Comparison of ENCODE assay signal across 18 cellular contexts in the genomic region with DNA sequence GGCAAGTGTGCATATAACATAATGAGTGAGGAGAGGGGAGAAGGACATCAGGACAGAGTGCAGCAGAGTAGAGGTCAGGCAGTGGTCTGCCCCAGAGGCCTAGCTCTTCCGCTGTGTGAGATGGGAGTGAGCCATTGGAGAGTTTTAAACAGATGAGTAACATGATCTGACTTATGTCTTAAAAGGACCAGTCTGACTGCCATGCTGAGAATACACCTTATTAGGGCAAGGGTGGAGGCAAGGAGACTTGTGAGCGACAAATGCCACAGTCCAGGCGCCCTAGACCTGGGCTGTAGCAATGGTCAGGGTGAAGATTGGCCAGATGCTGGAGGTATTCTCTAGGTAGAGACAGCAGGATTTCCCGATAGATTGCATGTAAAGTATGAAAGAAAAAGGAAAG.
DNase-seq lines count a peak whose midpoint lies in the region; ATAC-seq and TF ChIP-seq lines count a peak whose summit lies in the region.
"Had no signal": no experiment of that assay in that cellular context is flagged by ENCODE, and none has a peak within 500 bp of the region (broad histone marks: within the 10 kb centered on the region; RNA-seq: fewer than 3 reads in every experiment).

No MANE protein-coding gene starts in this region.

- H3K27ac ChIP-seq in 22Rv1 (peak overlapping the region; percentile 1; the same call in 1 of the 2 replicates), lung (ENCODE audit: low read depth in 1 of 2, low read length in 1 of 2) (no peak overlapping the region)
- H3K27ac ChIP-seq: BLaER1 treated with 17β-estradiol and CSF1 and Interleukin-3, amounts not matched to agents 10 nM and 100 nM; C4-2B had no signal

- no peak overlapping the region for H3K4me3 ChIP-seq in epithelial cell of esophagus (ENCODE audit: low read length)
- H3K4me3 ChIP-seq in lung: no peak overlapping the region
- H3K4me3 ChIP-seq: BLaER1 treated with 17β-estradiol and CSF1 and Interleukin-3, amounts not matched to agents 10 nM and 100 nM had no signal

- 94 to 96% methylated on average over 4 of the region's 4 CpGs for WGBS in lung, 2 donors

- H3K4me1 ChIP-seq in lung (ENCODE audit: control insufficient read depth in 2 of 2, insufficient read depth in 2 of 2, low read length in 2 of 2): peaks cover 0 to 3% of the 10 kb centered on the region in 2 donors
- H3K4me1 ChIP-seq: BLaER1 treated with 17β-estradiol and CSF1 and Interleukin-3, amounts not matched to agents 10 nM and 100 nM had no signal

- peak; percentile 19 for ATAC-seq in lung (ENCODE audit: insufficient read depth, low FRiP score)
- ATAC-seq: CD8-positive, alpha-beta T cell had no signal

- H3K36me3 ChIP-seq in lung (ENCODE audit: control insufficient read depth in 2 of 2, insufficient read depth in 2 of 2, low read length in 2 of 2): no peaks in the 10 kb centered on the region
- H3K36me3 ChIP-seq: BLaER1 treated with 17β-estradiol and CSF1 and Interleukin-3, amounts not matched to agents 10 nM and 100 nM had no signal

- no peaks in the 10 kb centered on the region for H3K9me3 ChIP-seq in lung (ENCODE audit: control insufficient read depth in 2 of 2, insufficient read depth in 1 of 2, low read length in 1 of 2)
- H3K9me3 ChIP-seq: Caco-2 had no signal

- DNase-seq in HCEC 1CT (peak; percentile 19), epithelial cell of esophagus (ENCODE audit: low read depth) (peak; percentile 18), lung (ENCODE audit: low spot score) (no peak), UCSD-AML1 (lab: John Stamatoyannopoulos, UW; ENCODE audit: unreplicated experiment) (no peak), NCI-H1417 (lab: John Stamatoyannopoulos, UW) (no peak), HUDEP-2 (lab: John Stamatoyannopoulos, UW; ENCODE audit: unreplicated experiment in 76 of 76) (no peak)
- DNase-seq in stimulated activated CD4-positive, alpha-beta T cell treated with anti-CD3 and anti-CD28 coated beads, Interleukin-1b, Interleukin-23, amount 100 ng/mL, for 48 hours: no peak
- DNase-seq: 8988T; AML-193; Caco-2; Calu3; CD4-positive, alpha-beta T cell; CD8-positive, alpha-beta T cell; DMS79 treated with DMSO at 0.1 percent for 48 hours; GF-D8 had no signal

- TF ChIP-seq CTCF in 22Rv1 (IDR thresholded peaks at IDR 0.05) (no peak), epithelial cell of esophagus (IDR thresholded peaks at IDR 0.05; ENCODE audit: insufficient read depth, low read depth, low read length, missing control alignments) (no peak), lung (IDR thresholded peaks at IDR 0.05; ENCODE audit: control extremely low read depth, extremely low read depth) (no peak)

- no peaks in the 10 kb centered on the region for H3K27me3 ChIP-seq in lung (ENCODE audit: control insufficient read depth, insufficient read depth)
- H3K27me3 ChIP-seq: BLaER1 treated with 17β-estradiol and CSF1 and Interleukin-3, amounts not matched to agents 10 nM and 100 nM had no signal

Comparison
In these comparisons a context has a peak if more than half of its experiments do, and no peak if none do; other contexts are left out.
1. DNase-seq: peak in HCEC 1CT (single experiment) and epithelial cell of esophagus (single experiment); none in lung (single experiment), stimulated activated CD4-positive, alpha-beta T cell treated with anti-CD3 and anti-CD28 coated beads, Interleukin-1b, Interleukin-23, amount 100 ng/mL, for 48 hours (single experiment), UCSD-AML1 (single experiment), NCI-H1417 (0 of 3) and HUDEP-2 (0 of 76).